ENCODE assay signal across 10 cellular contexts in genomic region chr4:1179976-1180375, GRCh38. TPM values are rescaled to one million over a fixed set of nuclear protein-coding genes. Genes with fewer than 3 reads are reported as not detected.
"Had no signal": no experiment of that assay in that cellular context is flagged by ENCODE, and none has a peak within 500 bp of the region (broad histone marks: within the 10 kb centered on the region; RNA-seq: fewer than 3 reads in every experiment).

No MANE protein-coding gene starts in this region.

- H3K9ac ChIP-seq: GM23248 had no signal

- ATAC-seq: HCT116 had no signal

- H3K27ac Mint-ChIP-seq: HFFc6 had no signal

- H3K4me1 ChIP-seq: HAP-1 had no signal

- H3K4me3 ChIP-seq: GM23248, HAP-1 had no signal

- H3K27ac ChIP-seq: GM23248, HL-60 had no signal

- H3K4me3 Mint-ChIP-seq: HFFc6 had no signal

- H2AFZ ChIP-seq: GM23248 had no signal

- DNase-seq: GM23248, GOT3, H7, HFFc6, IMR-90, KBM-7 had no signal

- H3K36me3 ChIP-seq: HAP-1 had no signal

RNA-seq across cellular contexts. Expression of gene SPON2, which starts 7.6 kb away (rescaled TPM):
- total RNA-seq: HT1080 had no signal
